In the genomic region with DNA sequence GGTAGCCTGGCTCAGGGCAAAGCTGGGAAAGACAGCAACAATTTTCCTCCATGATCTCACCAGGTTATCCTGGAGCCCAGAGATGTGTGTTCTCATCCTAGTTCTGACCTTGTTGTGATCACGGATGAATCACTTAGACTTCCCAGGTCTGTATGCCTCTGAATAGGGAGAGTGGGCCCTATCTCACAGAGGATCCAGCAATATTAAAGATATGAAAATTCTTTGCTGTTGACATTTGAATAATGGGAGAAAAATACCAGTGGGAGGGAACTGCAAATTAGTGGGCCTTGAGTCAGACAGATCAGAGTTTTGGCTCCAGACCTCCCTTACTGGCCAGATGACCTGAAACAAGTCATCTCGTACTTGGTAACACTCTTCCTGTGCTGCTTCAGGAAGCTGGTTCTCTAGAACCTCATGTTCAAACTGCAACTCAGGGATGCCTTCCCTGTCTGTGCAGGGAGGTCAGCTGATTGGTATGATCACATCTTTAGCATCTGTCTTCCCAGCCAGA, we compare ENCODE assay signal across 11 cellular contexts. TPM values are rescaled to one million over a fixed set of nuclear protein-coding genes. Genes with fewer than 3 reads are reported as not detected.
DNase-seq lines count a peak whose midpoint lies in the region; ATAC-seq lines count a peak whose summit lies in the region.
"Had no signal": no experiment of that assay in that cellular context is flagged by ENCODE, and none has a peak within 500 bp of the region (broad histone marks: within the 10 kb centered on the region; RNA-seq: fewer than 3 reads in every experiment).

No MANE protein-coding gene starts in this region.

- H3K4me3 ChIP-seq in skeletal muscle cell (ENCODE audit: low read depth, low read length): no peak overlapping the region
- H3K4me3 ChIP-seq: GM23338, neural progenitor cell had no signal

- ATAC-seq in GM21723 (IDR thresholded peaks at IDR 0.05; ENCODE audit: unreplicated experiment): no peak
- ATAC-seq: GM23338 had no signal

- DNase-seq in EL (peak; percentile 88), RPMI7951 (ENCODE audit: low read depth) (peak; percentile 24), fibroblast of gingiva (ENCODE audit: low read depth) (peak; percentile 42), skeletal muscle cell (ENCODE audit: low read depth) (peak; percentile 64), cerebellar nuclear complex (lab: John Stamatoyannopoulos, UW) (no peak), NOMO-1 treated with dmso at 0.1 percent for 144 hours (lab: John Stamatoyannopoulos, UW; ENCODE audit: unreplicated experiment) (no peak)
- DNase-seq: activated CD4-positive, alpha-beta T cell treated with anti-CD3 and anti-CD28 coated beads, Interleukin-2, amount 10 ng/mL, durations not matched to agents 7 days and 5 days; NCI-H510A treated with DMSO at 0.1 percent for 48 hours had no signal

RNA-seq across cellular contexts. Expression of a gene that starts 32.8 kb away (rescaled TPM):
- total RNA-seq in RPMI7951 (2014; rRNA removed; shearing (Covaris generic)): 9.8 and 10.3 TPM in 2 replicates

RNA-seq across cellular contexts. Expression of a gene that starts 39.2 kb away (rescaled TPM):
- total RNA-seq in RPMI7951 (2014; rRNA removed; shearing (Covaris generic)): 263 and 350 TPM in 2 replicates

Comparison
In these comparisons a context has a peak if more than half of its experiments do, and no peak if none do; other contexts are left out.
1. DNase-seq: peak in EL (single experiment), RPMI7951 (single experiment), fibroblast of gingiva (single experiment) and skeletal muscle cell (single experiment); none in cerebellar nuclear complex (0 of 2) and NOMO-1 treated with dmso at 0.1 percent for 144 hours (single experiment).